25 cellular contexts compared by ENCODE assay signal in genomic region chr5:147671365-147671764, GRCh38.
"Had no signal": no experiment of that assay in that cellular context is flagged by ENCODE, and none has a peak within 500 bp of the region (broad histone marks: within the 10 kb centered on the region; RNA-seq: fewer than 3 reads in every experiment).

No MANE protein-coding gene starts in this region.

- ATAC-seq: activated CD4-positive, CD25-positive, alpha-beta regulatory T cell treated with anti-CD3 and anti-CD28 coated beads, Interleukin-2, amount 50 U/mL, for 24 hours; activated CD8-positive, alpha-beta T cell treated with anti-CD3 and anti-CD28 coated beads for 36 hours; activated T-cell treated with anti-CD3 and anti-CD28 coated beads, Interleukin-2, amount 50 U/mL, for 72 hours; Right ventricle myocardium inferior; T-cell had no signal

- H3K27me3 Mint-ChIP-seq: activated CD8-positive, alpha-beta T cell treated with anti-CD3 and anti-CD28 coated beads for 36 hours; activated naive CD4-positive, alpha-beta T cell treated with anti-CD3 and anti-CD28 coated beads, Interleukin-2, amount 10 ng/mL, durations not matched to agents 7 days and 5 days; activated naive CD8-positive, alpha-beta T cell treated with anti-CD3 and anti-CD28 coated beads for 36 hours; T-cell had no signal

- DNase-seq: activated CD4-positive, alpha-beta T cell treated with anti-CD3 and anti-CD28 coated beads for 4 hours; activated CD8-positive, alpha-beta memory T cell treated with anti-CD3 and anti-CD28 coated beads, Interleukin-2, amount 50 U/mL, for 4 hours; activated CD8-positive, alpha-beta T cell treated with anti-CD3 and anti-CD28 coated beads for 36 hours; activated gamma-delta T cell treated with Interleukin-2 at 50 U/mL for 16 hours; activated naive CD4-positive, alpha-beta T cell treated with anti-CD3 and anti-CD28 coated beads, Interleukin-2, amount 10 ng/mL, durations not matched to agents 7 days and 5 days; activated naive CD8-positive, alpha-beta T cell treated with anti-CD3 and anti-CD28 coated beads for 36 hours; activated T-cell treated with anti-CD3 and anti-CD28 coated beads, Interleukin-2, amount 50 U/mL, for 72 hours; anterior cingulate cortex; caudate nucleus; Kasumi-1; KBM-7; NCI-H1048; NCI-H2029; NCI-H2107; NCI-H2171 treated with DMSO at 0.1 percent for 48 hours; NCI-H226; NCI-H526; NCI-H774; T-cell; T-helper 2 cell; WERI-Rb-1 had no signal

- H3K4me3 Mint-ChIP-seq: activated CD8-positive, alpha-beta T cell treated with anti-CD3 and anti-CD28 coated beads for 36 hours; activated naive CD4-positive, alpha-beta T cell treated with anti-CD3 and anti-CD28 coated beads, Interleukin-2, amount 10 ng/mL, durations not matched to agents 7 days and 5 days; activated naive CD8-positive, alpha-beta T cell treated with anti-CD3 and anti-CD28 coated beads for 36 hours; activated T-cell treated with anti-CD3 and anti-CD28 coated beads, Interleukin-2, amount 50 U/mL, for 72 hours; T-cell had no signal

- H3K27ac ChIP-seq: SK-N-MC had no signal

- H3K36me3 Mint-ChIP-seq: activated naive CD4-positive, alpha-beta T cell treated with anti-CD3 and anti-CD28 coated beads, Interleukin-2, amount 10 ng/mL, durations not matched to agents 7 days and 5 days; activated naive CD8-positive, alpha-beta T cell treated with anti-CD3 and anti-CD28 coated beads for 36 hours had no signal

- H3K27ac Mint-ChIP-seq: activated CD8-positive, alpha-beta T cell treated with anti-CD3 and anti-CD28 coated beads for 36 hours; activated naive CD4-positive, alpha-beta T cell treated with anti-CD3 and anti-CD28 coated beads, Interleukin-2, amount 10 ng/mL, durations not matched to agents 7 days and 5 days; activated naive CD8-positive, alpha-beta T cell treated with anti-CD3 and anti-CD28 coated beads for 36 hours; activated T-cell treated with anti-CD3 and anti-CD28 coated beads, Interleukin-2, amount 50 U/mL, for 72 hours; activated T-helper 2 cell treated with anti-CD3 and anti-CD28 coated beads, Interferon-gamma antibody, Interleukin-2, Interleukin-4, amounts not matched to agents 10 μg/mL and 5 μg/mL and 100 μg/mL, durations not matched to agents 14 hours and 24 hours and 36 hours; T-cell had no signal

- H3K9me3 Mint-ChIP-seq: activated CD8-positive, alpha-beta T cell treated with anti-CD3 and anti-CD28 coated beads for 36 hours; activated naive CD4-positive, alpha-beta T cell treated with anti-CD3 and anti-CD28 coated beads, Interleukin-2, amount 10 ng/mL, durations not matched to agents 7 days and 5 days; activated naive CD8-positive, alpha-beta T cell treated with anti-CD3 and anti-CD28 coated beads for 36 hours; activated T-cell treated with anti-CD3 and anti-CD28 coated beads, Interleukin-2, amount 50 U/mL, for 72 hours; activated T-helper 2 cell treated with anti-CD3 and anti-CD28 coated beads, Interferon-gamma antibody, Interleukin-2, Interleukin-4, amounts not matched to agents 10 μg/mL and 5 μg/mL and 100 μg/mL, durations not matched to agents 14 hours and 24 hours and 36 hours; T-cell had no signal

- H3K4me3 ChIP-seq: SK-N-MC had no signal

- H3K36me3 ChIP-seq: WERI-Rb-1 had no signal

- H3K4me1 Mint-ChIP-seq: activated naive CD4-positive, alpha-beta T cell treated with anti-CD3 and anti-CD28 coated beads, Interleukin-2, amount 10 ng/mL, durations not matched to agents 7 days and 5 days; activated naive CD8-positive, alpha-beta T cell treated with anti-CD3 and anti-CD28 coated beads for 36 hours; T-cell had no signal
